ENCODE assay signal across 23 cellular contexts in genomic region chr16:26453215-26453614, GRCh38.
DNase-seq lines count a peak whose midpoint lies in the region; ATAC-seq, FAIRE-seq and TF ChIP-seq lines count a peak whose summit lies in the region.
"Had no signal": no experiment of that assay in that cellular context is flagged by ENCODE, and none has a peak within 500 bp of the region (broad histone marks: within the 10 kb centered on the region; RNA-seq: fewer than 3 reads in every experiment).

No MANE protein-coding gene starts in this region.

- peaks cover 11% of the 10 kb centered on the region for H3K4me1 Mint-ChIP-seq in progenitor cell of endocrine pancreas (ENCODE audit: low read depth)
- no peaks in the 10 kb centered on the region for H3K4me1 Mint-ChIP-seq in activated CD8-positive, alpha-beta T cell treated with anti-CD3 and anti-CD28 coated beads, Interleukin-2, amount 10 ng/mL, durations not matched to agents 7 days and 5 days (ENCODE audit: low read depth)
- H3K4me1 Mint-ChIP-seq in activated CD4-positive, alpha-beta memory T cell treated with anti-CD3 and anti-CD28 coated beads, Interleukin-2, amount 10 ng/mL, durations not matched to agents 7 days and 5 days = no peaks in the 10 kb centered on the region
- H3K4me1 Mint-ChIP-seq: brain; CD8-positive, alpha-beta memory T cell; stimulated activated naive CD8-positive, alpha-beta T cell treated with anti-CD3 and anti-CD28 coated beads, Interleukin-15, amount 100 ng/mL, for 72 hours had no signal

- peak; percentile 10; the same call in 1 of the 2 replicates for TF ChIP-seq RAD21 in GM12878 (IDR thresholded peaks at IDR 0.05; ENCODE audit: insufficient read depth, low read depth, low read length)

- no peak overlapping the region for H3K4me3 ChIP-seq in GM12878
- H3K4me3 ChIP-seq: esophagus squamous epithelium, right atrium auricular region, tibial artery had no signal

- peak; percentile 19 for DNase-seq in MV-4-11 (lab: John Stamatoyannopoulos, UW)
- no peak for DNase-seq in GM12878 (ENCODE audit: low read depth, low spot score)
- no peak for DNase-seq in progenitor cell of endocrine pancreas (ENCODE audit: low spot score, unreplicated experiment)
- no peak for DNase-seq in SKM-1 (lab: John Stamatoyannopoulos, UW; ENCODE audit: unreplicated experiment)
- DNase-seq in activated CD8-positive, alpha-beta T cell treated with anti-CD3 and anti-CD28 coated beads, Interleukin-2, amount 10 ng/mL, durations not matched to agents 7 days and 5 days = no peak
- DNase-seq in activated CD4-positive, alpha-beta memory T cell treated with anti-CD3 and anti-CD28 coated beads, Interleukin-2, amount 10 ng/mL, durations not matched to agents 7 days and 5 days = no peak
- DNase-seq: activated gamma-delta T cell treated with Interleukin-2 at 50 U/mL for 16 hours; activated T-cell treated with anti-CD3 and anti-CD28 coated beads, Interleukin-2, amount 50 U/mL, for 1 hour; CD8-positive, alpha-beta memory T cell; DMS153; effector memory CD8-positive, alpha-beta T cell; esophagus squamous epithelium; NCI-H1092 treated with DMSO at 0.1 percent for 48 hours; NCI-H2029; stimulated activated CD4-positive, alpha-beta T cell treated with anti-CD3 and anti-CD28 coated beads, Interleukin-12 subunit alpha, Interleukin-12 subunit beta, amount 100 ng/mL, for 4 hours; stimulated activated naive CD8-positive, alpha-beta T cell treated with anti-CD3 and anti-CD28 coated beads, Interleukin-15, amount 100 ng/mL, for 72 hours; tibial artery had no signal

- 0% methylated on average over 1 of the region's 1 CpG for WGBS in GM12878 (ENCODE audit: insufficient coverage, insufficient replicate concordance, low lambda C conversion rate, missing lambda C conversion rate)

- POLR2A ChIA-PET in GM12878 (lab: Charles Lee) = no interaction called here
- POLR2A ChIA-PET in activated CD8-positive, alpha-beta T cell treated with anti-CD3 and anti-CD28 coated beads, Interleukin-2, amount 10 ng/mL, durations not matched to agents 7 days and 5 days (lab: Charles Lee) = interaction anchor here (0.8 kb wide), 1 partner anchor 9 kb away, joined by 4 read pairs; no protein-coding TSS in a partner anchor
- POLR2A ChIA-PET in activated CD4-positive, alpha-beta memory T cell treated with anti-CD3 and anti-CD28 coated beads, Interleukin-2, amount 10 ng/mL, durations not matched to agents 7 days and 5 days (lab: Charles Lee) = no interaction called here

- SMC1A ChIA-PET in GM12878 (lab: Charles Lee; ENCODE audit: uncharacterized antibody, unreplicated experiment) = no interaction called here

- intact Hi-C loops in GM12878 (cut with micrococcal nuclease; ENCODE audit: unreplicated experiment) = loop anchor here (5.0 kb wide), 1 partner anchor 616 kb away; no protein-coding TSS in a partner anchor

- H3K9me3 Mint-ChIP-seq in progenitor cell of endocrine pancreas (ENCODE audit: low read depth) = peaks cover 9% of the 10 kb centered on the region
- peaks cover 3% of the 10 kb centered on the region for H3K9me3 Mint-ChIP-seq in activated CD8-positive, alpha-beta T cell treated with anti-CD3 and anti-CD28 coated beads, Interleukin-2, amount 10 ng/mL, durations not matched to agents 7 days and 5 days (ENCODE audit: insufficient read depth)
- no peaks in the 10 kb centered on the region for H3K9me3 Mint-ChIP-seq in activated CD4-positive, alpha-beta memory T cell treated with anti-CD3 and anti-CD28 coated beads, Interleukin-2, amount 10 ng/mL, durations not matched to agents 7 days and 5 days

- no peaks in the 10 kb centered on the region for H4K20me1 ChIP-seq in GM12878 (ENCODE audit: control insufficient read depth, insufficient read depth)

- RAD21 ChIA-PET in GM12878 (lab: Charles Lee; ENCODE audit: unreplicated experiment) = no interaction called here

- H3K9ac ChIP-seq in GM12878 (ENCODE audit: control insufficient read depth, insufficient read depth, low read length) = no peak overlapping the region

- H3K36me3 ChIP-seq in GM12878 (ENCODE audit: control insufficient read depth in 2 of 2, insufficient read depth in 2 of 2, low read length in 1 of 2) = no peaks in the 10 kb centered on the region
- H3K36me3 ChIP-seq: esophagus squamous epithelium, right atrium auricular region, tibial artery had no signal

- TF ChIP-seq POLR2A in GM12878 (IDR thresholded peaks at IDR 0.05; ENCODE audit: low read depth, low read length) = no peak

- H3K4me3 Mint-ChIP-seq in progenitor cell of endocrine pancreas (ENCODE audit: low read depth) = no peak overlapping the region
- no peak overlapping the region for H3K4me3 Mint-ChIP-seq in activated CD8-positive, alpha-beta T cell treated with anti-CD3 and anti-CD28 coated beads, Interleukin-2, amount 10 ng/mL, durations not matched to agents 7 days and 5 days
- no peak overlapping the region for H3K4me3 Mint-ChIP-seq in activated CD4-positive, alpha-beta memory T cell treated with anti-CD3 and anti-CD28 coated beads, Interleukin-2, amount 10 ng/mL, durations not matched to agents 7 days and 5 days
- H3K4me3 Mint-ChIP-seq: brain; CD8-positive, alpha-beta memory T cell; effector memory CD8-positive, alpha-beta T cell; stimulated activated naive CD8-positive, alpha-beta T cell treated with anti-CD3 and anti-CD28 coated beads, Interleukin-15, amount 100 ng/mL, for 72 hours had no signal

- no peak for FAIRE-seq in GM12878 (lab: Jason Lieb, UNC)
- FAIRE-seq: colon, G401.6 had no signal

- H3K27ac ChIP-seq in GM12878 (ENCODE audit: control insufficient read depth, insufficient read depth) = no peak overlapping the region
- H3K27ac ChIP-seq: esophagus squamous epithelium, right atrium auricular region, tibial artery had no signal

- in situ Hi-C loops in GM12878 (cut with MboI) = no loop called here

- no peaks in the 10 kb centered on the region for H3K27me3 ChIP-seq in GM12878 (replicated peaks in 1 of 2; ENCODE audit: control insufficient read depth in 2 of 2, insufficient read depth in 2 of 2, low read length in 1 of 2)
- H3K27me3 ChIP-seq: esophagus squamous epithelium, right atrium auricular region, tibial artery had no signal

- H3K4me1 ChIP-seq in GM12878 (ENCODE audit: control insufficient read depth, insufficient read depth, low read length) = no peaks in the 10 kb centered on the region
- H3K4me1 ChIP-seq: esophagus squamous epithelium, right atrium auricular region had no signal

- ATAC-seq in GM12878 = no peak
- ATAC-seq in activated CD8-positive, alpha-beta T cell treated with anti-CD3 and anti-CD28 coated beads, Interleukin-2, amount 10 ng/mL, durations not matched to agents 7 days and 5 days = no peak
- ATAC-seq: activated CD4-positive, CD25-positive, alpha-beta regulatory T cell treated with anti-CD3 and anti-CD28 coated beads, Interleukin-2, amount 50 U/mL, for 24 hours; effector memory CD8-positive, alpha-beta T cell; stimulated activated naive CD8-positive, alpha-beta T cell treated with anti-CD3 and anti-CD28 coated beads, Interleukin-15, amount 100 ng/mL, for 72 hours had no signal

- TF ChIP-seq CTCF in GM12873 (IDR thresholded peaks at IDR 0.05; ENCODE audit: insufficient read depth, low read depth, low read length, missing control alignments) = peak; percentile 29
- TF ChIP-seq CTCF in GM12878 (IDR thresholded peaks at IDR 0.05 in 2 of 3, conservative IDR thresholded peaks at IDR 0.05 in 1 of 3; ENCODE audit: control insufficient read depth in 2 of 3, extremely low read depth in 1 of 3, insufficient read depth in 1 of 3, low read depth in 3 of 3, low read length in 3 of 3) = peak in 1 of 3 experiments; percentile 14; a peak in 1 of 6 replicates
- TF ChIP-seq CTCF in progenitor cell of endocrine pancreas (IDR thresholded peaks at IDR 0.05; ENCODE audit: unreplicated experiment) = peak; percentile 29

- no TSS peak for BruUV-seq in GM12878 (replicated peaks; lab: Mats Ljungman, UMichigan)

- H3K36me3 Mint-ChIP-seq in progenitor cell of endocrine pancreas (ENCODE audit: insufficient read depth) = no peaks in the 10 kb centered on the region
- no peaks in the 10 kb centered on the region for H3K36me3 Mint-ChIP-seq in activated CD8-positive, alpha-beta T cell treated with anti-CD3 and anti-CD28 coated beads, Interleukin-2, amount 10 ng/mL, durations not matched to agents 7 days and 5 days (ENCODE audit: low read depth)
- H3K36me3 Mint-ChIP-seq in activated CD4-positive, alpha-beta memory T cell treated with anti-CD3 and anti-CD28 coated beads, Interleukin-2, amount 10 ng/mL, durations not matched to agents 7 days and 5 days (ENCODE audit: low read depth) = no peaks in the 10 kb centered on the region
- H3K36me3 Mint-ChIP-seq: brain; CD8-positive, alpha-beta memory T cell had no signal

- CTCF ChIA-PET in GM12878 (lab: Yijun Ruan, JAX) = interaction anchor here (0.9 to 1.4 kb wide), 2 partner anchors 16 to 1177 kb away, joined by 4 to 5 read pairs; no protein-coding TSS in a partner anchor
- CTCF ChIA-PET in activated CD8-positive, alpha-beta T cell treated with anti-CD3 and anti-CD28 coated beads, Interleukin-2, amount 10 ng/mL, durations not matched to agents 7 days and 5 days (lab: Charles Lee) = interaction anchor here (1.1 kb wide), 1 partner anchor 192 kb away, joined by 7 read pairs; no protein-coding TSS in a partner anchor
- CTCF ChIA-PET in activated CD4-positive, alpha-beta memory T cell treated with anti-CD3 and anti-CD28 coated beads, Interleukin-2, amount 10 ng/mL, durations not matched to agents 7 days and 5 days (lab: Charles Lee) = interaction anchor here (0.6 to 1.0 kb wide), 2 partner anchors 19 to 1177 kb away, joined by 3 to 5 read pairs; no protein-coding TSS in a partner anchor

- H3K27ac Mint-ChIP-seq in progenitor cell of endocrine pancreas = no peak overlapping the region
- no peak overlapping the region for H3K27ac Mint-ChIP-seq in activated CD8-positive, alpha-beta T cell treated with anti-CD3 and anti-CD28 coated beads, Interleukin-2, amount 10 ng/mL, durations not matched to agents 7 days and 5 days
- H3K27ac Mint-ChIP-seq in activated CD4-positive, alpha-beta memory T cell treated with anti-CD3 and anti-CD28 coated beads, Interleukin-2, amount 10 ng/mL, durations not matched to agents 7 days and 5 days = no peak overlapping the region
- H3K27ac Mint-ChIP-seq: brain; CD8-positive, alpha-beta memory T cell; effector memory CD8-positive, alpha-beta T cell; stimulated activated naive CD8-positive, alpha-beta T cell treated with anti-CD3 and anti-CD28 coated beads, Interleukin-15, amount 100 ng/mL, for 72 hours had no signal

- H3K27me3 Mint-ChIP-seq in progenitor cell of endocrine pancreas = peaks cover 4% of the 10 kb centered on the region
- no peaks in the 10 kb centered on the region for H3K27me3 Mint-ChIP-seq in activated CD8-positive, alpha-beta T cell treated with anti-CD3 and anti-CD28 coated beads, Interleukin-2, amount 10 ng/mL, durations not matched to agents 7 days and 5 days (ENCODE audit: low read depth)
- H3K27me3 Mint-ChIP-seq in activated CD4-positive, alpha-beta memory T cell treated with anti-CD3 and anti-CD28 coated beads, Interleukin-2, amount 10 ng/mL, durations not matched to agents 7 days and 5 days = no peaks in the 10 kb centered on the region
- H3K27me3 Mint-ChIP-seq: brain had no signal

- no peak for TF ChIP-seq EP300 in GM12878 (IDR thresholded peaks at IDR 0.05; ENCODE audit: borderline replicate concordance in 1 of 2, control insufficient read depth in 1 of 2, low read depth in 2 of 2, low read length in 2 of 2)

- H3K9me3 ChIP-seq in GM12878 (replicated peaks; ENCODE audit: control insufficient read depth, insufficient read depth, low read length) = no peaks in the 10 kb centered on the region
- H3K9me3 ChIP-seq: right atrium auricular region, tibial artery had no signal

- H3K79me2 ChIP-seq in GM12878 (ENCODE audit: control insufficient read depth, insufficient read depth, low read length) = no peaks in the 10 kb centered on the region

- H2AFZ ChIP-seq in GM12878 (ENCODE audit: control insufficient read depth, low read depth, low read length) = no peak overlapping the region

- no peak overlapping the region for H3K4me2 ChIP-seq in GM12878 (ENCODE audit: control insufficient read depth, insufficient read depth)
